8 cellular contexts compared by ENCODE assay signal in genomic region chr7:35801392-35802101, GRCh38. TPM values are rescaled to one million over a fixed set of nuclear protein-coding genes. Genes with fewer than 3 reads are reported as not detected.
DNase-seq lines count a peak whose midpoint lies in the region; TF ChIP-seq lines count a peak whose summit lies in the region.

No MANE protein-coding gene starts in this region.

- peaks cover 36% of the 10 kb centered on the region for H3K36me3 Mint-ChIP-seq in activated naive CD4-positive, alpha-beta T cell treated with anti-CD3 and anti-CD28 coated beads, Interleukin-2, amount 10 ng/mL, durations not matched to agents 7 days and 5 days
- peaks cover 3% of the 10 kb centered on the region for H3K36me3 Mint-ChIP-seq in osteocyte (ENCODE audit: unreplicated experiment)

- peaks cover 21% of the 10 kb centered on the region for H3F3A ChIP-seq in GM23248 (ENCODE audit: insufficient read depth)

- H3K27ac ChIP-seq in GM23248 (peak overlapping the region; percentile 96), thymus (ENCODE audit: low read depth) (peak overlapping the region; percentile 100)

- H3K4me2 ChIP-seq in GM23248 (ENCODE audit: unreplicated experiment) = peak overlapping the region; percentile 91

- peaks cover 57% of the 10 kb centered on the region for H3K79me2 ChIP-seq in GM23248 (ENCODE audit: insufficient read depth)

- peak overlapping the region; percentile 94 for H3K4me3 Mint-ChIP-seq in activated naive CD4-positive, alpha-beta T cell treated with anti-CD3 and anti-CD28 coated beads, Interleukin-2, amount 10 ng/mL, durations not matched to agents 7 days and 5 days
- H3K4me3 Mint-ChIP-seq in osteocyte (ENCODE audit: unreplicated experiment) = peak overlapping the region; percentile 94

- H3K4me1 ChIP-seq in GM23248 (ENCODE audit: insufficient read depth) (peaks cover 25% of the 10 kb centered on the region), thymus (ENCODE audit: control insufficient read depth, insufficient read depth, low read length) (peaks cover 8% of the 10 kb centered on the region)

- peak overlapping the region; percentile 89 for H3K9ac ChIP-seq in GM23248

- H4K20me1 ChIP-seq in GM23248 (ENCODE audit: insufficient read depth) = peaks cover 21% of the 10 kb centered on the region; the same call in 1 of the 2 replicates

- in situ Hi-C loops in GM23248 (cut with MboI) (no loop called here), SK-MEL-5 (cut with HindIII; ENCODE audit: low pct_unique_long_range_greater_than_20kb, low sequenced_read_pairs) (loop anchor here (25.0 kb wide), 1 partner anchor 89 kb away; no protein-coding TSS in a partner anchor)

- no peaks in the 10 kb centered on the region for H3K9me3 ChIP-seq in GM23248 (ENCODE audit: low read depth)
- no peaks in the 10 kb centered on the region for H3K9me3 ChIP-seq in thymus (ENCODE audit: control insufficient read depth)

- H3K4me3 ChIP-seq in GM23248 = peak overlapping the region; percentile 93
- peak overlapping the region; percentile 93 for H3K4me3 ChIP-seq in thymus (ENCODE audit: low read length)

- no peaks in the 10 kb centered on the region for H3K9me3 Mint-ChIP-seq in activated naive CD4-positive, alpha-beta T cell treated with anti-CD3 and anti-CD28 coated beads, Interleukin-2, amount 10 ng/mL, durations not matched to agents 7 days and 5 days
- H3K9me3 Mint-ChIP-seq in osteocyte (ENCODE audit: unreplicated experiment) = no peaks in the 10 kb centered on the region

- CTCF ChIA-PET in activated naive CD4-positive, alpha-beta T cell treated with anti-CD3 and anti-CD28 coated beads, Interleukin-2, amount 10 ng/mL, durations not matched to agents 7 days and 5 days (lab: Charles Lee) = interaction anchor here (0.8 to 1.2 kb wide), 4 partner anchors 10 to 92 kb away, joined by 3 to 4 read pairs (median 3); no protein-coding TSS in a partner anchor

- WGBS in GM23248 (ENCODE audit: low coverage in 1 of 2, low lambda C conversion rate in 2 of 2, missing lambda C conversion rate in 2 of 2), 2 experiments = 1 to 2% methylated on average over 27 to 63 of the region's 70 CpGs
- WGBS in thymus = under 1% methylated on average over 70 of the region's 70 CpGs

- peaks cover 5% of the 10 kb centered on the region for H3K27me3 Mint-ChIP-seq in activated naive CD4-positive, alpha-beta T cell treated with anti-CD3 and anti-CD28 coated beads, Interleukin-2, amount 10 ng/mL, durations not matched to agents 7 days and 5 days
- no peaks in the 10 kb centered on the region for H3K27me3 Mint-ChIP-seq in osteocyte (ENCODE audit: unreplicated experiment)

- H3K27me3 ChIP-seq in GM23248 (replicated peaks; ENCODE audit: insufficient read depth) (no peaks in the 10 kb centered on the region), thymus (ENCODE audit: control insufficient read depth, insufficient read depth) (no peaks in the 10 kb centered on the region)

- H2AFZ ChIP-seq in GM23248 = peak overlapping the region; percentile 73

- no peaks in the 10 kb centered on the region for H3K9me2 ChIP-seq in GM23248 (ENCODE audit: insufficient read depth)

- peak; percentile 89 for TF ChIP-seq CTCF in osteocyte (IDR thresholded peaks at IDR 0.05)

- peaks cover 47% of the 10 kb centered on the region for H3K4me1 Mint-ChIP-seq in activated naive CD4-positive, alpha-beta T cell treated with anti-CD3 and anti-CD28 coated beads, Interleukin-2, amount 10 ng/mL, durations not matched to agents 7 days and 5 days
- H3K4me1 Mint-ChIP-seq in osteocyte (ENCODE audit: unreplicated experiment) = peaks cover 48% of the 10 kb centered on the region

- H3K36me3 ChIP-seq in GM23248 (ENCODE audit: low read depth) (no peaks in the 10 kb centered on the region), thymus (ENCODE audit: control insufficient read depth, insufficient read depth) (no peaks in the 10 kb centered on the region)

- H3K27ac Mint-ChIP-seq in activated naive CD4-positive, alpha-beta T cell treated with anti-CD3 and anti-CD28 coated beads, Interleukin-2, amount 10 ng/mL, durations not matched to agents 7 days and 5 days = peak overlapping the region; percentile 98
- peak overlapping the region; percentile 99 for H3K27ac Mint-ChIP-seq in osteocyte (ENCODE audit: unreplicated experiment)

- DNase-seq in ELR (ENCODE audit: low read depth) = peak; percentile 74
- peak; percentile 89 for DNase-seq in GM23248
- peak; percentile 61 to 91 for DNase-seq in Kasumi-1 (lab: John Stamatoyannopoulos, UW)
- peak; percentile 76 for DNase-seq in SK-MEL-5 (ENCODE audit: low read depth, low spot score)
- peak; percentile 82 for DNase-seq in activated naive CD4-positive, alpha-beta T cell treated with anti-CD3 and anti-CD28 coated beads, Interleukin-2, amount 10 ng/mL, durations not matched to agents 7 days and 5 days
- peak; percentile 70 for DNase-seq in glomerular visceral epithelial cell (ENCODE audit: extremely low spot score)
- peak; percentile 90 for DNase-seq in osteocyte (ENCODE audit: extremely low spot score, unreplicated experiment)

RNA-seq across cellular contexts. Expression of gene SEPTIN7, which starts 0.7 kb away (rescaled TPM):
- 368 and 405 TPM in 2 replicates for total RNA-seq in GM23248 (2014; rRNA removed; shearing (Covaris generic))
- polyA plus RNA-seq in GM23248 (2016; fragmentation: Nextera tagmentation; extraction: Ambion mirVana) (509 and 521 TPM in 2 replicates), thymus (258 TPM)
- 498 and 531 TPM in 2 replicates for total RNA-seq in SK-MEL-5 (2014; rRNA removed; shearing (Covaris generic))
- 253 and 297 TPM in 2 replicates for polyA plus RNA-seq in SK-MEL-5 (2015; cell fraction: cytosol; rRNA removed)
- 148 and 219 TPM in 2 replicates for polyA plus RNA-seq in SK-MEL-5 (2015; cell fraction: nucleus; rRNA removed)
- total RNA-seq in osteocyte = 349 and 355 TPM in 2 replicates

Comparison
In these comparisons a context has a peak if more than half of its experiments do, and no peak if none do; other contexts are left out.
1. Peak in every context shown above with its lines: DNase-seq, H3K4me3 ChIP-seq and H3K27ac ChIP-seq.